In genomic region chr17:58351182-58351581, GRCh38 we compare ENCODE assay signal across 8 cellular contexts. TPM values are rescaled to one million over a fixed set of nuclear protein-coding genes. Genes with fewer than 3 reads are reported as not detected.
DNase-seq lines count a peak whose midpoint lies in the region; TF ChIP-seq lines count a peak whose summit lies in the region.

No MANE protein-coding gene starts in this region.

- H3K36me3 Mint-ChIP-seq in nephron (ENCODE audit: low read depth) = peaks cover 46% of the 10 kb centered on the region

- peaks cover 21 to 30% of the 10 kb centered on the region in 2 donors for H3K4me1 ChIP-seq in duodenal mucosa (ENCODE audit: control insufficient read depth in 1 of 2, insufficient read depth in 2 of 2, low read length in 2 of 2)

- POLR2A ChIA-PET in BJ (lab: Charles Lee) = interaction anchor here (2.7 kb wide), 1 partner anchor 13 kb away, joined by 26 read pairs; no protein-coding TSS in a partner anchor

- TF ChIP-seq CTCF in BJ (IDR thresholded peaks at IDR 0.05; ENCODE audit: insufficient read depth, low read depth, low read length) (no peak), nephron (IDR thresholded peaks at IDR 0.05; ENCODE audit: unreplicated experiment in 3 of 3) (no peak)

- H3K27me3 ChIP-seq in BJ (ENCODE audit: control insufficient read depth, insufficient read depth, low read length) (0 out of 2 replicates have a peak, but pooled peaks cover 1% of the 10 kb centered on the region), MG63 (no peaks in the 10 kb centered on the region), duodenal mucosa (ENCODE audit: control insufficient read depth in 1 of 2, insufficient read depth in 2 of 2, low read length in 2 of 2) (no peaks in the 10 kb centered on the region)

- no peaks in the 10 kb centered on the region for H3K9me3 Mint-ChIP-seq in nephron

- H3K4me3 ChIP-seq in BJ (ENCODE audit: low read depth, low read length) = peak overlapping the region; percentile 74
- H3K4me3 ChIP-seq in MG63 = peak overlapping the region; percentile 80
- peak overlapping the region; percentile 91 to 97 for H3K4me3 ChIP-seq in duodenal mucosa (ENCODE audit: low read depth in 1 of 2, low read length in 2 of 2)

- H3K27me3 Mint-ChIP-seq in nephron (ENCODE audit: low read depth) = peaks cover 3% of the 10 kb centered on the region

- H3K36me3 ChIP-seq in BJ (ENCODE audit: control insufficient read depth, insufficient read depth, low read length) = peaks cover 20% of the 10 kb centered on the region
- H3K36me3 ChIP-seq in MG63 = peaks cover 39% of the 10 kb centered on the region
- H3K36me3 ChIP-seq in duodenal mucosa (ENCODE audit: control insufficient read depth in 1 of 2, insufficient read depth in 2 of 2, low read length in 2 of 2) = peaks cover 31 to 63% of the 10 kb centered on the region in 2 donors

- no peaks in the 10 kb centered on the region for H3K9me3 ChIP-seq in MG63
- H3K9me3 ChIP-seq in duodenal mucosa (ENCODE audit: control insufficient read depth in 1 of 2, low read length in 2 of 2) = no peaks in the 10 kb centered on the region

- H3K27ac Mint-ChIP-seq in nephron = peak overlapping the region; percentile 95 to 98 (median 97)

- H3K4me1 Mint-ChIP-seq in nephron = peaks cover 26% of the 10 kb centered on the region

- no peak overlapping the region for H3K27ac ChIP-seq in duodenal mucosa (ENCODE audit: low read depth, low read length)

- H3K9ac ChIP-seq in duodenal mucosa (ENCODE audit: low read depth in 1 of 2, low read length in 2 of 2) = peak overlapping the region; percentile 88 to 96

- CTCF ChIA-PET in BJ (lab: Yijun Ruan, JAX) = interaction anchor here (0.9 to 4.6 kb wide), 6 partner anchors 14 to 102 kb away, joined by 3 to 28 read pairs (median 6); partner anchors contain the start of gene RNF43

- peak overlapping the region; percentile 100 for H3K4me3 Mint-ChIP-seq in nephron

- DNase-seq in BJ (ENCODE audit: low read depth) (no peak), MG63 (no peak), SKM-1 (lab: John Stamatoyannopoulos, UW; ENCODE audit: unreplicated experiment) (no peak), NCI-H1092 treated with DMSO at 0.1 percent for 48 hours (lab: John Stamatoyannopoulos, UW) (no peak), NCI-H82 treated with DMSO at 0.1 percent for 48 hours (lab: John Stamatoyannopoulos, UW; ENCODE audit: unreplicated experiment) (no peak), NCI-H1694 (lab: John Stamatoyannopoulos, UW) (no peak)

RNA-seq across cellular contexts. Expression of gene SUPT4H1, which starts 0.8 kb away (rescaled TPM):
- 145 and 215 TPM in 2 replicates for polyA plus RNA-seq in BJ (2011; rRNA removed)
- polyA minus RNA-seq in BJ (2011; rRNA and poly(A)+ RNA removed) = 36.8 and 65.5 TPM in 2 replicates
- 97.2 and 170 TPM in 2 replicates for total RNA-seq in MG63 (2014; rRNA removed; shearing (Covaris generic); ENCODE audit: low replicate concordance)

RNA-seq across cellular contexts. Expression of gene TSPOAP1, which starts 22.6 kb away (rescaled TPM):
- 3.9 and 5.6 TPM in 2 replicates for polyA plus RNA-seq in BJ (2011; rRNA removed)
- 0.87 and 2.1 TPM in 2 replicates for polyA minus RNA-seq in BJ (2011; rRNA and poly(A)+ RNA removed)
- total RNA-seq in MG63 (2014; rRNA removed; shearing (Covaris generic); ENCODE audit: low replicate concordance) = 7.0 and 31.1 TPM in 2 replicates
